1 cellular context compared by ENCODE assay signal in the genomic region with DNA sequence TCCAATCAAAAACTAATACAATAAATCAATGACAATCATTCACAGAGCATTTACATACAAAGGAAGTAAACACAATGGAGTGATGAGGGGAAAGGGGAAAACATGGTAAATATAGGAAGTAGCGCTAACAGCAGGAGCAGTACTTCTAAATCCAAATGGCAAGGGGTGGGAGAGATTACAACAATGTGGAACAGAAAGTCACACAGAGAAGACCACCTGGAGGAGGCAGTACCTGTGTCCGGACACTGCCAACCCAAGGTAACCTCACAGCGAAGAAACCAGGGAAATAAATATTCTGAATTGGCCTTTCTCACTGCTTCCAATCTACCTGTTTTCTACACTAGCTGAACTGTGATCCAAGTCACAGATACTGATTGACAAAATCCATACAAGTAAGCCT.
TF ChIP-seq lines count a peak whose summit lies in the region.

No MANE protein-coding gene starts in this region.

TF ChIP-seq in H1, 55 proteins besides CTCF, POLR2A, EP300 and RAD21:
- TF ChIP-seq CTBP2 (IDR thresholded peaks at IDR 0.05; ENCODE audit: borderline replicate concordance, insufficient read depth, insufficient read length, low read length) (no peak), KDM5A (IDR thresholded peaks at IDR 0.05; ENCODE audit: low read length) (no peak), JUN (IDR thresholded peaks at IDR 0.05; ENCODE audit: low read depth, low read length) (no peak), SIX5 (IDR thresholded peaks at IDR 0.05; ENCODE audit: low read depth, low read length) (no peak), NANOG (IDR thresholded peaks at IDR 0.05; ENCODE audit: insufficient read depth, low read depth, low read length, poor library complexity, severe bottlenecking) (no peak), TAF7 (optimal IDR thresholded peaks at IDR 0.05; ENCODE audit: borderline replicate concordance, low read depth, low read length) (no peak), NRF1 (IDR thresholded peaks at IDR 0.05; ENCODE audit: low read depth, low read length) (no peak), BRCA1 (IDR thresholded peaks at IDR 0.05; ENCODE audit: low read depth, low read length) (no peak), HDAC2 (IDR thresholded peaks at IDR 0.05; ENCODE audit: borderline replicate concordance in 1 of 2, low read depth in 2 of 2, low read length in 2 of 2) (no peak), SIN3A (conservative IDR thresholded peaks at IDR 0.05 in 1 of 2, IDR thresholded peaks at IDR 0.05 in 1 of 2; ENCODE audit: low read depth in 1 of 2, low read length in 2 of 2) (no peak), CEBPB (IDR thresholded peaks at IDR 0.05; ENCODE audit: low read depth, low read length) (no peak), JUND (IDR thresholded peaks at IDR 0.05; ENCODE audit: low read length) (no peak), MAFK (IDR thresholded peaks at IDR 0.05; ENCODE audit: low read depth, low read length) (no peak)
- TF ChIP-seq, protein P1, sequence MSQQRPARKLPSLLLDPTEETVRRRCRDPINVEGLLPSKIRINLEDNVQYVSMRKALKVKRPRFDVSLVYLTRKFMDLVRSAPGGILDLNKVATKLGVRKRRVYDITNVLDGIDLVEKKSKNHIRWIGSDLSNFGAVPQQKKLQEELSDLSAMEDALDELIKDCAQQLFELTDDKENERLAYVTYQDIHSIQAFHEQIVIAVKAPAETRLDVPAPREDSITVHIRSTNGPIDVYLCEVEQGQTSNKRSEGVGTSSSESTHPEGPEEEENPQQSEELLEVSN (IDR thresholded peaks at IDR 0.05): no peak
